ENCODE assay signal across 8 cellular contexts in genomic region chr5:45521067-45521466, GRCh38.
DNase-seq lines count a peak whose midpoint lies in the region; ATAC-seq and TF ChIP-seq lines count a peak whose summit lies in the region.

No MANE protein-coding gene starts in this region.

- no peak overlapping the region for H3K4me3 Mint-ChIP-seq in HFFc6

- no peak for ATAC-seq in HG02870 (IDR thresholded peaks at IDR 0.05; ENCODE audit: unreplicated experiment)

- H3K36me3 Mint-ChIP-seq in HFFc6 (ENCODE audit: low read depth), result no peaks in the 10 kb centered on the region

- H3K27ac ChIP-seq in SJCRH30, result no peak overlapping the region
- H3K27ac ChIP-seq in iPS DF 6.9 (ENCODE audit: low read length), result no peak overlapping the region

- TF ChIP-seq CTCF in AG10803 (conservative IDR thresholded peaks at IDR 0.05; ENCODE audit: low read length) (peak; percentile 39), HFFc6 (IDR thresholded peaks at IDR 0.05) (no peak)

- H3K4me1 Mint-ChIP-seq in HFFc6 (ENCODE audit: low read depth), result no peaks in the 10 kb centered on the region

- H3K27me3 ChIP-seq in SJCRH30 (no peaks in the 10 kb centered on the region), iPS DF 6.9 (ENCODE audit: control insufficient read depth, insufficient read depth, low read length) (no peaks in the 10 kb centered on the region)

- H3K9me3 ChIP-seq in SJCRH30 (replicated peaks) (no peaks in the 10 kb centered on the region), iPS DF 6.9 (ENCODE audit: control insufficient read depth, insufficient read depth, low read length) (no peaks in the 10 kb centered on the region)

- WGBS in iPS DF 6.9 (ENCODE audit: insufficient coverage, insufficient read length), result no CpG with 5 or more reads among the region's 2 CpGs

- DNase-seq in AG10803 (ENCODE audit: low read depth) (peak; percentile 17), HT-29 (ENCODE audit: low spot score) (peak; percentile 88), SJCRH30 (peak; percentile 32 to 76), iPS DF 6.9 (ENCODE audit: low read depth, low spot score) (peak; percentile 52), DMS153 (lab: John Stamatoyannopoulos, UW) (no peak), HFFc6 (no peak)
- no peak for DNase-seq in activated CD4-positive, alpha-beta T cell treated with anti-CD3 and anti-CD28 coated beads for 1 hour

- no peak overlapping the region for H3K4me3 ChIP-seq in AG10803 (ENCODE audit: low read length)
- no peak overlapping the region for H3K4me3 ChIP-seq in SJCRH30
- H3K4me3 ChIP-seq in iPS DF 6.9 (ENCODE audit: low read length), result no peak overlapping the region

- H3K27me3 Mint-ChIP-seq in HFFc6 (ENCODE audit: insufficient read depth), result no peaks in the 10 kb centered on the region

- peaks cover 10% of the 10 kb centered on the region for H3K9me3 Mint-ChIP-seq in HFFc6

- H3K36me3 ChIP-seq in SJCRH30 (no peaks in the 10 kb centered on the region), iPS DF 6.9 (ENCODE audit: control insufficient read depth, insufficient read depth, low read length) (no peaks in the 10 kb centered on the region)

- no peaks in the 10 kb centered on the region for H3K4me1 ChIP-seq in SJCRH30
- H3K4me1 ChIP-seq in iPS DF 6.9 (ENCODE audit: control insufficient read depth, insufficient read depth, low read length), result no peaks in the 10 kb centered on the region

- no peak overlapping the region for H3K27ac Mint-ChIP-seq in HFFc6

Comparison
In these comparisons a context has a peak if more than half of its experiments do, and no peak if none do; other contexts are left out.
1. DNase-seq: peak in AG10803 (single experiment), HT-29 (single experiment), SJCRH30 (2 of 2) and iPS DF 6.9 (single experiment); none in DMS153 (single experiment), HFFc6 (single experiment) and activated CD4-positive, alpha-beta T cell treated with anti-CD3 and anti-CD28 coated beads for 1 hour (single experiment).